Comparison of ENCODE assay signal across 10 cellular contexts in genomic region chr2:46749042-46749461, GRCh38. TPM values are rescaled to one million over a fixed set of nuclear protein-coding genes. Genes with fewer than 3 reads are reported as not detected.
DNase-seq lines count a peak whose midpoint lies in the region; ATAC-seq and TF ChIP-seq lines count a peak whose summit lies in the region.
"Had no signal": no experiment of that assay in that cellular context is flagged by ENCODE, and none has a peak within 500 bp of the region (broad histone marks: within the 10 kb centered on the region; RNA-seq: fewer than 3 reads in every experiment).

No MANE protein-coding gene starts in this region.

- TF ChIP-seq CTCF in AG04449 (IDR thresholded peaks at IDR 0.05; ENCODE audit: insufficient read depth, low read length, missing control alignments): no peak
- no peak for TF ChIP-seq CTCF in kidney epithelial cell (IDR thresholded peaks at IDR 0.05; ENCODE audit: insufficient read depth, low read length, poor library complexity, severe bottlenecking)
- no peak for TF ChIP-seq CTCF in GM13977 (IDR thresholded peaks at IDR 0.05; ENCODE audit: extremely low read depth, insufficient read depth, missing control alignments)

- peak; percentile 21 for DNase-seq in AG04449 (ENCODE audit: low read depth, low spot score)
- DNase-seq in HPDE6-E6E7 (ENCODE audit: extremely low spot score): peak; percentile 21
- peak; percentile 64 for DNase-seq in astrocyte of the hippocampus (ENCODE audit: low read depth, low spot score)
- peak; percentile 37 for DNase-seq in kidney epithelial cell (ENCODE audit: low read depth)
- no peak for DNase-seq in GM13977 (ENCODE audit: low spot score)
- DNase-seq in D341Med (ENCODE audit: low spot score): no peak
- DNase-seq in GOT3 (lab: John Stamatoyannopoulos, UW): no peak
- DNase-seq: immature natural killer cell, NCI-H345 had no signal

- H3K4me3 ChIP-seq in AG04449 (ENCODE audit: low read depth, low read length): no peak overlapping the region
- H3K4me3 ChIP-seq in kidney epithelial cell (ENCODE audit: low read depth, low read length): no peak overlapping the region

- CTCF ChIA-PET in AG04449 (lab: Yijun Ruan, JAX): interaction anchor here (0.7 to 1.6 kb wide), 4 partner anchors 16 to 197 kb away, joined by 3 to 4 read pairs (median 4); no protein-coding TSS in a partner anchor

- no peak for ATAC-seq in GM21786 (IDR thresholded peaks at IDR 0.05; ENCODE audit: unreplicated experiment)

- H3K27me3 ChIP-seq in kidney epithelial cell (ENCODE audit: control insufficient read depth, insufficient read depth, low read length): no peaks in the 10 kb centered on the region

- POLR2A ChIA-PET in AG04449 (lab: Yijun Ruan, JAX): no interaction called here

- H3K36me3 ChIP-seq in kidney epithelial cell (ENCODE audit: control insufficient read depth, insufficient read depth, low read length): no peaks in the 10 kb centered on the region

- in situ Hi-C loops in GM13977 (cut with MboI; ENCODE audit: low pct_unique_long_range_greater_than_20kb, low sequenced_read_pairs, unreplicated experiment): no loop called here

RNA-seq across cellular contexts. Expression of gene SOCS5, which starts 50.0 kb away (rescaled TPM):
- 11.2 TPM in 2 replicates for total RNA-seq in kidney epithelial cell

Comparison
In these comparisons a context has a peak if more than half of its experiments do, and no peak if none do; other contexts are left out.
1. DNase-seq: peak in AG04449 (single experiment), HPDE6-E6E7 (single experiment), astrocyte of the hippocampus (single experiment) and kidney epithelial cell (single experiment); none in GM13977 (single experiment), D341Med (single experiment) and GOT3 (single experiment).